ENCODE assay signal across 1 cellular context in the genomic region with DNA sequence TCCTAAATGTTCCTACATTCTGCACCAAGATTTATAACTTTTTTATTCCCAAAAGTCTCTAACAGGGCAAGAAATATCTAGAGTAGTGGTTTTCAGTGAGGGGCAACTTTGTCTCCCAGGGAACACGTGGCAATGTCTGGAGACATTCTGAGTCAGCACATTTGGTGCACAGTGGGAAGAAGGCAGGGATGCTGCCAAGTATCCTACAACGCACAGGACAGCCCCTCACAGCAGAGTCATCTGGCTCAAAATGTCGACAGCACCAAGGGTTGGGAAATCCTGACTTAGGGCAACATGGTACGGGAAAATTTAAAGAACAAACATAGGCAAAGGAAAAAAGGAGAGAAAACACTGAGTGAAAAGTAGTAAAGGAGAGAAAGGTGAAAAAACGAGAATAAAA.
TF ChIP-seq lines count a peak whose summit lies in the region.

No MANE protein-coding gene starts in this region.

TF ChIP-seq in SK-N-SH treated with all-trans-retinoic acid at 6 μM for 48 hours, 23 proteins besides CTCF, POLR2A, EP300 and RAD21 (continued from another document):
- TF ChIP-seq ZFP30 (CRISPR knock-in tag; IDR thresholded peaks at IDR 0.05): no peak
TF ChIP-seq in SK-N-SH treated with all-trans-retinoic acid at 6 μM for 48 hours: peak in this region for 0.
